ENCODE assay signal across 1 cellular context in the genomic region with DNA sequence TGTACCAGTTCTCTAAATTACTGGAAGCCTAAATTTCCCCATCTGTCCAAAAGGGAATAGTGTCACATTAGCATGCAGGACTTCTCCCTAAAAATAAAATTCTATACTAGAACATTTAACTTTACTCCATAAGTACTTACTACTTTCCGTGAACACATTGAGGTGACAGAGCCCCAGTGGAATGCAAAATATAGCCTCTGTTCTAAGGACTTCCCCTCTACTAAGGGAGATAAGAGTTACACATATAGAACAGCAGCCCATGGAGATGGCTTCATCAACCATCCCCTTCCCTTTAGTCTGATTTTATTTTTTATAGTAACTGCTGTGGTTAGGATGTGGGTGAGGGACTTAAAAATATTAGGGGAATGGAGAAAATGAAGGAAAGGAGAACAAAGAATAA.
TF ChIP-seq lines count a peak whose summit lies in the region.

No MANE protein-coding gene starts in this region.

TF ChIP-seq in SK-N-SH treated with all-trans-retinoic acid at 6 μM for 48 hours, 23 proteins besides CTCF, POLR2A, EP300 and RAD21 (continued from another document):
- TF ChIP-seq, protein P1, sequence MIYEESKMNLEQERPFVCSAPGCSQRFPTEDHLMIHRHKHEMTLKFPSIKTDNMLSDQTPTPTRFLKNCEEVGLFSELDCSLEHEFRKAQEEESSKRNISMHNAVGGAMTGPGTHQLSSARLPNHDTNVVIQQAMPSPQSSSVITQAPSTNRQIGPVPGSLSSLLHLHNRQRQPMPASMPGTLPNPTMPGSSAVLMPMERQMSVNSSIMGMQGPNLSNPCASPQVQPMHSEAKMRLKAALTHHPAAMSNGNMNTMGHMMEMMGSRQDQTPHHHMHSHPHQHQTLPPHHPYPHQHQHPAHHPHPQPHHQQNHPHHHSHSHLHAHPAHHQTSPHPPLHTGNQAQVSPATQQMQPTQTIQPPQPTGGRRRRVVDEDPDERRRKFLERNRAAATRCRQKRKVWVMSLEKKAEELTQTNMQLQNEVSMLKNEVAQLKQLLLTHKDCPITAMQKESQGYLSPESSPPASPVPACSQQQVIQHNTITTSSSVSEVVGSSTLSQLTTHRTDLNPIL (CRISPR knock-in tag; IDR thresholded peaks at IDR 0.05; ENCODE audit: low read depth) = no peak
- TF ChIP-seq RARB (CRISPR knock-in tag; IDR thresholded peaks at IDR 0.05) (no peak), ZFP30 (CRISPR knock-in tag; IDR thresholded peaks at IDR 0.05) (no peak), SNAI2 (CRISPR knock-in tag; IDR thresholded peaks at IDR 0.05) (no peak), ISL1 (CRISPR knock-in tag; IDR thresholded peaks at IDR 0.05) (no peak)
- TF ChIP-seq, protein P2, sequence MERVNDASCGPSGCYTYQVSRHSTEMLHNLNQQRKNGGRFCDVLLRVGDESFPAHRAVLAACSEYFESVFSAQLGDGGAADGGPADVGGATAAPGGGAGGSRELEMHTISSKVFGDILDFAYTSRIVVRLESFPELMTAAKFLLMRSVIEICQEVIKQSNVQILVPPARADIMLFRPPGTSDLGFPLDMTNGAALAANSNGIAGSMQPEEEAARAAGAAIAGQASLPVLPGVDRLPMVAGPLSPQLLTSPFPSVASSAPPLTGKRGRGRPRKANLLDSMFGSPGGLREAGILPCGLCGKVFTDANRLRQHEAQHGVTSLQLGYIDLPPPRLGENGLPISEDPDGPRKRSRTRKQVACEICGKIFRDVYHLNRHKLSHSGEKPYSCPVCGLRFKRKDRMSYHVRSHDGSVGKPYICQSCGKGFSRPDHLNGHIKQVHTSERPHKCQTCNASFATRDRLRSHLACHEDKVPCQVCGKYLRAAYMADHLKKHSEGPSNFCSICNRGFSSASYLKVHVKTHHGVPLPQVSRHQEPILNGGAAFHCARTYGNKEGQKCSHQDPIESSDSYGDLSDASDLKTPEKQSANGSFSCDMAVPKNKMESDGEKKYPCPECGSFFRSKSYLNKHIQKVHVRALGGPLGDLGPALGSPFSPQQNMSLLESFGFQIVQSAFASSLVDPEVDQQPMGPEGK (CRISPR knock-in tag; IDR thresholded peaks at IDR 0.05; ENCODE audit: borderline replicate concordance) = no peak
